10 cellular contexts compared by ENCODE assay signal in the genomic region with DNA sequence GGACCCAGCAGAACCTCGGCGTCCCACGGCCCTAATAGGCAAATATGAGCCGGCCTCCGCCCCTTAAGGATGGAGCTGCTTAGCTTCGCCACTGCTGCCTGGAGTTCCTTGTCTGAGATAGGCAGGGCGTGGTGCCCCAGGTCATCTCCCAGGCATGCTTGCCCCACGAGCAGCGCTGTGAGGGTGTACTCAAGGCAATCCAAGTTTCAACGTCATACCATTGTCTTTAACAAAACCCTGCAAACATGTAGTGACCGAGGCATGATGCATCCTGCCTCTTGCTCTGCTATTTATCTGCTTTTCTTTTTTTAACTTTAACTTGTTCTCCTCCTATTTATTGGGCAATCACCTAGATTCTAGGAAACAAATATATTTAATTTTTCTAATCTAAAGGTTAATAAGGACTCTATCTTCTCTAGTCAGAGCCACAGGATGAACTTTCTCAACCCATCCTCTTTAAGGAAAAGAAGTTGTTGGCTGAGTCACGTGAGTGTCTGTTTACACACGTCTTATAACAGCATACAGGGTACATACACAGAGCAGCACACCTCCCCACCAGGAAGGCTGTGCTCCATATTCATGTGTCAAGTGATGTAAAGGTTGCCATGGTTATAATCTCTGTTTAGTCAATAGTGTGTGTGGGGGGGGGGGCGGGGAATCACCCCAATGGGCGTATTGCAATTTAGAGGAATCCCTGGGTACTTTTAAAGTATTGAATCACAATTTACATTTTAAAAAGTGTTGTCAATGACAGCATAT. TPM values are rescaled to one million over a fixed set of nuclear protein-coding genes. Genes with fewer than 3 reads are reported as not detected.
DNase-seq lines count a peak whose midpoint lies in the region; ATAC-seq and TF ChIP-seq lines count a peak whose summit lies in the region.
"Had no signal": no experiment of that assay in that cellular context is flagged by ENCODE, and none has a peak within 500 bp of the region (broad histone marks: within the 10 kb centered on the region; RNA-seq: fewer than 3 reads in every experiment).

No MANE protein-coding gene starts in this region.

- no peaks in the 10 kb centered on the region for H3K36me3 ChIP-seq in HEK293 (ENCODE audit: control insufficient read depth in 2 of 2, insufficient read depth in 1 of 2, low read length in 2 of 2)

- H3K4me3 ChIP-seq in HEK293 (ENCODE audit: low read depth, low read length) (no peak overlapping the region), fibroblast of mammary gland (ENCODE audit: control insufficient read depth, low read depth, low read length) (no peak overlapping the region), retinal pigment epithelial cell (ENCODE audit: low read length) (no peak overlapping the region)

- H3K4me1 ChIP-seq in HEK293 (ENCODE audit: control insufficient read depth, insufficient read depth, low read length): peaks cover 8% of the 10 kb centered on the region

- CTCF ChIA-PET in HEK293 (lab: Yijun Ruan, JAX): no interaction called here

- TF ChIP-seq CTCF in HEK293 (tag by site-specific recombination; IDR thresholded peaks at IDR 0.05) (no peak), fibroblast of mammary gland (conservative IDR thresholded peaks at IDR 0.05; ENCODE audit: control insufficient read depth, insufficient read depth, low read depth, low read length) (no peak), retinal pigment epithelial cell (conservative IDR thresholded peaks at IDR 0.05; ENCODE audit: low read depth, low read length) (no peak)

- no peak for ATAC-seq in HG02588 (IDR thresholded peaks at IDR 0.05; ENCODE audit: unreplicated experiment)
- ATAC-seq: activated CD8-positive, alpha-beta T cell treated with anti-CD3 and anti-CD28 coated beads for 36 hours had no signal

- H3K9me3 ChIP-seq in HEK293 (ENCODE audit: control insufficient read depth, insufficient read depth, low read depth, low read length): no peaks in the 10 kb centered on the region

- POLR2A ChIA-PET in HEK293 (lab: Yijun Ruan, JAX): interaction anchor here (1.0 to 2.3 kb wide), 2 partner anchors 25 to 26 kb away, joined by 4 to 9 read pairs; a partner anchor contains a TSS

- no peak overlapping the region for H3K27ac ChIP-seq in HEK293 (ENCODE audit: extremely low read depth, low read depth, low read length)

- DNase-seq in RPMI7951 (ENCODE audit: low read depth) (peak; percentile 58), fibroblast of mammary gland (ENCODE audit: low read depth) (peak; percentile 94), retinal pigment epithelial cell (ENCODE audit: low read depth) (peak; percentile 80), NCI-H187 treated with DMSO at 0.1 percent for 48 hours (lab: John Stamatoyannopoulos, UW) (no peak), inferior parietal cortex (ENCODE audit: extremely low spot score) (no peak)
- DNase-seq: activated CD8-positive, alpha-beta T cell treated with anti-CD3 and anti-CD28 coated beads for 36 hours; effector memory CD4-positive, alpha-beta T cell; NCI-H524 had no signal

TF ChIP-seq in HEK293, 187 proteins besides CTCF, POLR2A, EP300 and RAD21:
- TF ChIP-seq, protein P1, sequence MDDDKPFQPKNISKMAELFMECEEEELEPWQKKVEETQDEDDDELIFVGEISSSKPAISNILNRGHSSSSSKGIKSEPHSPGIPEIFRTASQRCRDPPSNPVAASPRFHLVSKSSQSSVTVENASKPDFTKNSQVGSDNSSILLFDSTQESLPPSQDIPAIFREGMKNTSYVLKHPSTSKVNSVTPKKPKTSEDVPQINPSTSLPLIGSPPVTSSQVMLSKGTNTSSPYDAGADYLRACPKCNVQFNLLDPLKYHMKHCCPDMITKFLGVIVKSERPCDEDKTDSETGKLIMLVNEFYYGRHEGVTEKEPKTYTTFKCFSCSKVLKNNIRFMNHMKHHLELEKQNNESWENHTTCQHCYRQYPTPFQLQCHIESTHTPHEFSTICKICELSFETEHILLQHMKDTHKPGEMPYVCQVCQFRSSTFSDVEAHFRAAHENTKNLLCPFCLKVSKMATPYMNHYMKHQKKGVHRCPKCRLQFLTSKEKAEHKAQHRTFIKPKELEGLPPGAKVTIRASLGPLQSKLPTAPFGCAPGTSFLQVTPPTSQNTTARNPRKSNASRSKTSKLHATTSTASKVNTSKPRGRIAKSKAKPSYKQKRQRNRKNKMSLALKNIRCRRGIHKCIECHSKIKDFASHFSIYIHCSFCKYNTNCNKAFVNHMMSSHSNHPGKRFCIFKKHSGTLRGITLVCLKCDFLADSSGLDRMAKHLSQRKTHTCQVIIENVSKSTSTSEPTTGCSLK (tag by site-specific recombination; IDR thresholded peaks at IDR 0.05): no peak
- TF ChIP-seq KLF1 (tag by site-specific recombination; IDR thresholded peaks at IDR 0.05) (peak; percentile 80), ZNF529 (tag by site-specific recombination; IDR thresholded peaks at IDR 0.05; ENCODE audit: insufficient replicate concordance) (no peak), ZNF629 (tag by site-specific recombination; IDR thresholded peaks at IDR 0.05) (0 out of 2 replicates have a peak, but pooled peaks have one; percentile 14)
- TF ChIP-seq, protein P2, sequence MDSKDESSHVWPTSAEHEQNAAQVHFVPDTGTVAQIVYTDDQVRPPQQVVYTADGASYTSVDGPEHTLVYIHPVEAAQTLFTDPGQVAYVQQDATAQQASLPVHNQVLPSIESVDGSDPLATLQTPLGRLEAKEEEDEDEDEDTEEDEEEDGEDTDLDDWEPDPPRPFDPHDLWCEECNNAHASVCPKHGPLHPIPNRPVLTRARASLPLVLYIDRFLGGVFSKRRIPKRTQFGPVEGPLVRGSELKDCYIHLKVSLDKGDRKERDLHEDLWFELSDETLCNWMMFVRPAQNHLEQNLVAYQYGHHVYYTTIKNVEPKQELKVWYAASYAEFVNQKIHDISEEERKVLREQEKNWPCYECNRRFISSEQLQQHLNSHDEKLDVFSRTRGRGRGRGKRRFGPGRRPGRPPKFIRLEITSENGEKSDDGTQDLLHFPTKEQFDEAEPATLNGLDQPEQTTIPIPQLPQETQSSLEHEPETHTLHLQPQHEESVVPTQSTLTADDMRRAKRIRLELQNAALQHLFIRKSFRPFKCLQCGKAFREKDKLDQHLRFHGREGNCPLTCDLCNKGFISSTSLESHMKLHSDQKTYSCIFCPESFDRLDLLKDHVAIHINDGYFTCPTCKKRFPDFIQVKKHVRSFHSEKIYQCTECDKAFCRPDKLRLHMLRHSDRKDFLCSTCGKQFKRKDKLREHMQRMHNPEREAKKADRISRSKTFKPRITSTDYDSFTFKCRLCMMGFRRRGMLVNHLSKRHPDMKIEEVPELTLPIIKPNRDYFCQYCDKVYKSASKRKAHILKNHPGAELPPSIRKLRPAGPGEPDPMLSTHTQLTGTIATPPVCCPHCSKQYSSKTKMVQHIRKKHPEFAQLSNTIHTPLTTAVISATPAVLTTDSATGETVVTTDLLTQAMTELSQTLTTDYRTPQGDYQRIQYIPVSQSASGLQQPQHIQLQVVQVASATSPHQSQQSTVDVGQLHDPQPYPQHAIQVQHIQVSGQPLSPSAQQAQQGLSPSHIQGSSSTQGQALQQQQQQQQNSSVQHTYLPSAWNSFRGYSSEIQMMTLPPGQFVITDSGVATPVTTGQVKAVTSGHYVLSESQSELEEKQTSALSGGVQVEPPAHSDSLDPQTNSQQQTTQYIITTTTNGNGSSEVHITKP (tag by site-specific recombination; IDR thresholded peaks at IDR 0.05): peak; percentile 28; the same call in 1 of the 2 replicates

RNA-seq across cellular contexts. Expression of a gene that starts 27.3 kb away (rescaled TPM):
- 4.4 and 5.0 TPM in 2 replicates for total RNA-seq in RPMI7951 (2014; rRNA removed; shearing (Covaris generic))

Comparison
In these comparisons a context has a peak if more than half of its experiments do, and no peak if none do; other contexts are left out.
1. DNase-seq: peak in RPMI7951 (single experiment), fibroblast of mammary gland (single experiment) and retinal pigment epithelial cell (single experiment); none in NCI-H187 treated with DMSO at 0.1 percent for 48 hours (single experiment) and inferior parietal cortex (single experiment).